In the genomic region with DNA sequence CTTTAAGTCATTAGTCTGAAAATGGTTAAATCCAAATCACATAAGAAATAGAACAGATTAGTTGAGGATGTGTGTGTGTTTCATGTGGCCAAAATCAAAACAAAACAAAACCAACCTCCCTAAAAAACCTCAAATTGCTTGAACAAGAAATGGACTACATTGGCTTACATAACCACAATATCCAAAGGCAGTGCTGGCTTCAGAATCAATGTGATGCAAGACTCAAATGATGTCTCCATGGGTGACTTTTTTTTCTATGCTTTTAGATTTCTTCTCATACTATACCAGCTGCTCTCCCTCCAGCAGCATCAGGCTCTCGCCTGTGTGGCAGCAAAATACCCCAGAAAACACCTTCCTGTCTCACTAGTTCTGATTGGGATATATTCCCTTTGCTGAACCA, we compare ENCODE assay signal across 16 cellular contexts.
"Had no signal": no experiment of that assay in that cellular context is flagged by ENCODE, and none has a peak within 500 bp of the region (broad histone marks: within the 10 kb centered on the region; RNA-seq: fewer than 3 reads in every experiment).

No MANE protein-coding gene starts in this region.

- H3K9me3 ChIP-seq: gastroesophageal sphincter, tibial artery had no signal

- DNase-seq: activated CD8-positive, alpha-beta memory T cell treated with anti-CD3 and anti-CD28 coated beads, Interleukin-2, amount 50 U/mL, for 4 hours; activated naive CD4-positive, alpha-beta T cell; activated T-cell treated with anti-CD3 and anti-CD28 coated beads, Interleukin-2, amount 50 U/mL, for 4 hours; cortex of kidney; head of caudate nucleus; naive thymus-derived CD8-positive, alpha-beta T cell; retina; stimulated activated CD4-positive, alpha-beta T cell treated with anti-CD3 and anti-CD28 coated beads, Interleukin-12 subunit alpha, Interleukin-12 subunit beta, amount 100 ng/mL, for 4 hours; stimulated activated CD4-positive, alpha-beta T cell treated with anti-CD3 and anti-CD28 coated beads, Interleukin-4, amount 100 ng/mL, for 4 hours; stimulated activated naive CD8-positive, alpha-beta T cell treated with anti-CD3 and anti-CD28 coated beads, Interleukin-15, Interleukin-2, amounts not matched to agents 100 U/mL and 50 U/mL, for 24 hours; T-helper 9 cell; tibial artery had no signal

- H3K4me1 ChIP-seq: neural progenitor cell had no signal

- H3K27me3 ChIP-seq: gastroesophageal sphincter, neural progenitor cell, tibial artery had no signal

- H3K27ac ChIP-seq: epithelial cell of prostate, gastroesophageal sphincter, neural progenitor cell, tibial artery had no signal

- H3K36me3 ChIP-seq: gastroesophageal sphincter, neural progenitor cell, tibial artery had no signal

- H3K9ac ChIP-seq: neural progenitor cell had no signal

- ATAC-seq: activated T-cell treated with anti-CD3 and anti-CD28 coated beads, Interleukin-2, amount 50 U/mL, for 4 hours; gastroesophageal sphincter; naive thymus-derived CD8-positive, alpha-beta T cell; stimulated activated naive CD8-positive, alpha-beta T cell treated with anti-CD3 and anti-CD28 coated beads, Interleukin-15, Interleukin-2, amounts not matched to agents 100 U/mL and 50 U/mL, for 24 hours; WTC11 had no signal

- H3K4me3 ChIP-seq: gastroesophageal sphincter, neural progenitor cell, tibial artery had no signal
